ENCODE assay signal across 8 cellular contexts in the genomic region with DNA sequence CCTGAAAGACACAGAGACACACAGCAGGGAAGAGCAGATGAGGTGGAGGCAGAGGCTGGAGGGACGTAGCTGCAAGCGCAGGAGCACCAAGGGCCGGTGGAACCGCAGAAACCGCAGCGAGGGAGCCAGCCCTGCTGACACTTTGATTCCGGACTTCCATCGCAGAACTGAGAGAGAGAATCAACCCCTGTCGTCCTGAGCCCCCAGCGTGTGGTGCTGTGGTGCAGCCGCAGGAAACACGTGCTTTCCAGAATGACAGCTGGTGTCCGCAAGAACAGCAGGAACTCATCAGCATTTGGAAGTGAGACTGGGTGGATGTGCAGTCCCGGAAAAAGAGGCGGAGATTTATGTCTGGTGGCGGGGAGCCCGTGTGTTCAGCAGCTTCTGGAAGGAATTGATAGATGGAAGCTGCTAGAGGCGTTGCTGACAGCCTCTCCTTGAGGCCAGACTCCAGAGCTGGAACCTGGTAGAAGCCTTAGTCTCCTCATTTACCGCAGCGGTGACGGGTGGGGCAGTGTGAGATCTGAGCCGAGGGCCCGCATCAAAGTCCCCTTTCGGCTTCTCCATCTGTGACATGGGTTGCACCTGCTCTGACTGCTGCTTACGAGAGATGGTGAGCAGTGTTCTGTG. TPM values are rescaled to one million over a fixed set of nuclear protein-coding genes. Genes with fewer than 3 reads are reported as not detected.
DNase-seq lines count a peak whose midpoint lies in the region; TF ChIP-seq lines count a peak whose summit lies in the region.

No MANE protein-coding gene starts in this region.

- H3K27ac ChIP-seq in brain microvascular endothelial cell (no peak overlapping the region), skin epidermis (peak overlapping the region in 2 of 21 experiments; percentile 1 to 44)

- no peaks in the 10 kb centered on the region for H3K36me3 ChIP-seq in H7 (replicated peaks; ENCODE audit: control insufficient read depth, insufficient read depth, low read length)
- H3K36me3 ChIP-seq in brain microvascular endothelial cell (replicated peaks): no peaks in the 10 kb centered on the region

- H3K27me3 ChIP-seq in H7 (ENCODE audit: control insufficient read depth, insufficient read depth, low read length): no peaks in the 10 kb centered on the region; the same call in 1 of the 2 replicates
- H3K27me3 ChIP-seq in brain microvascular endothelial cell (replicated peaks): no peaks in the 10 kb centered on the region

- peak; percentile 62 for DNase-seq in DMS53 treated with DMSO at 0.1 percent for 48 hours (lab: John Stamatoyannopoulos, UW; ENCODE audit: unreplicated experiment)
- DNase-seq in H7: peak; percentile 84
- DNase-seq in NCI-H1694 (lab: John Stamatoyannopoulos, UW): peak; percentile 99
- peak; percentile 14 for DNase-seq in T1000 (lab: John Stamatoyannopoulos, UW)
- peak; percentile 78 for DNase-seq in brain microvascular endothelial cell
- DNase-seq in LoVo (ENCODE audit: low spot score): no peak

- in situ Hi-C loops in brain microvascular endothelial cell (cut with HindIII; ENCODE audit: low pct_ligation_motif_present, low sequenced_read_pairs): no loop called here

- no peak overlapping the region for H3K4me3 ChIP-seq in H7 (ENCODE audit: insufficient read depth, low read depth, low read length)
- H3K4me3 ChIP-seq in brain microvascular endothelial cell (ENCODE audit: low read depth, low read length): no peak overlapping the region
- H3K4me3 ChIP-seq in iPS-18c (ENCODE audit: insufficient read depth, low read depth, low read length): peak overlapping the region; percentile 34; the same call in 1 of the 2 replicates
- peak overlapping the region in 5 of 7 experiments; percentile 0 to 16 (median 9) for H3K4me3 ChIP-seq in skin epidermis

- H3K9me3 ChIP-seq in iPS-18c (ENCODE audit: control insufficient read depth, insufficient read depth, low read length): no peaks in the 10 kb centered on the region

- peak; percentile 55 for TF ChIP-seq CTCF in brain microvascular endothelial cell (IDR thresholded peaks at IDR 0.05; ENCODE audit: low read depth, low read length, missing control alignments)

RNA-seq across cellular contexts. Expression of a gene that starts 21.9 kb away (rescaled TPM):
- total RNA-seq in H7 (2014; rRNA removed; shearing (Covaris generic)): 123 and 131 TPM in 2 replicates

RNA-seq across cellular contexts. Expression of a gene that starts 44.4 kb away (rescaled TPM):
- total RNA-seq in H7 (2014; rRNA removed; shearing (Covaris generic)): 15.8 and 17.4 TPM in 2 replicates

RNA-seq across cellular contexts. Expression of a gene that starts 44.7 kb away (rescaled TPM):
- 16.6 and 17.7 TPM in 2 replicates for total RNA-seq in H7 (2014; rRNA removed; shearing (Covaris generic))

Comparison
In these comparisons a context has a peak if more than half of its experiments do, and no peak if none do; other contexts are left out.
1. H3K4me3 ChIP-seq: peak in iPS-18c (single experiment) and skin epidermis (5 of 7); none in H7 (single experiment) and brain microvascular endothelial cell (single experiment).